1 cellular context compared by ENCODE assay signal in genomic region chr2:237980087-237980486, GRCh38.
A peak's percentile ranks its signal among the peaks of the same experiment; 100 is the strongest.
TF ChIP-seq lines count a peak whose summit lies in the region.

No MANE protein-coding gene starts in this region.

TF ChIP-seq in HepG2, 621 proteins besides CTCF, POLR2A, EP300 and RAD21:
- no peak for TF ChIP-seq ZNF329 (CRISPR knock-in tag; IDR thresholded peaks at IDR 0.05; ENCODE audit: low read depth)
- TF ChIP-seq SOX13 (IDR thresholded peaks at IDR 0.05): no peak
- TF ChIP-seq SOX13 (CRISPR knock-in tag; conservative IDR thresholded peaks at IDR 0.05 in 1 of 2, IDR thresholded peaks at IDR 0.05 in 1 of 2): peak in 1 of 2 experiments; percentile 47; a peak in 1 of 4 replicates
- TF ChIP-seq ZNF354B (CRISPR knock-in tag; IDR thresholded peaks at IDR 0.05): no peak
TF ChIP-seq in HepG2: peak in this region for 1.
